Comparison of ENCODE assay signal across 1 cellular context in the genomic region with DNA sequence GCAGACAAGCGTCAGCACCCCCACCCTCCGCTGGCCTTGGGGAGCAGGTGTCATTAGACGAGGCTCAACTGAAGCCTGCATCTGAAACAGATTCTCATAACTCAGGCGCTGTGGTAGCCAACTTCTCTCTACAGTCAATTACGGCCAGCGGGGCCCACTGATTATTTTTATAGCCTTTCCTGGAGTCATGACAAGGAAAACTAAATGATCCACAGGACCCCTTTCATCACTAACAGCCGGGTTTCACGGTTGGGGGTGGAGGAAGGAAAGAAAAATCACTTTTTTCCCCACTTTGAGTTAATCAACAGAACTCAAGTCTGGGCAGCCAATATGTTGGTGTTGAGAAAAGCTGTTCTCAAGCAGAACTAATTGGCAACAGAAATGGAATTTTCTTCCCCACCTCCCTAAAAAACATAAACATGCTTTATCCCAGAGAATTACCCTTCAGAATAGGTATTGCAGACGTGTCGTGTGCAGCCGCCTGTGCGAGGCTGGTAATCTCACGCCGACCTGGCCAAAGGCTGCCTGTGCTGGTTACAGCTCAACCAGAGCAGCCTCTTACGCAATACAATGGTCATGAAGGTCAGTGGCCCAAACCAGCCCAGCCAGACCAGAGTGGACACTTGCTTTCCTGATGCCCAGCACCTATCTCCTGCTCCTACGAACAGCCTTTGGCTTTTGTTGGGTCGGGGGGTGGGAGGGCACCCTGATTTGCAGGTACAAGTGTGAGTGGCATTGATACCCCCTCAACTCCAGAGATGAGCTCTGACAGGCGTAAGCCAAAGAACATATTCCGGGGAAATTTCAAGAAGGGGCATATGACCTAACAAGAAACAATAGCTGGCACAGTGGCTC.
A peak's percentile ranks its signal among the peaks of the same experiment; 100 is the strongest.
TF ChIP-seq lines count a peak whose summit lies in the region.

No MANE protein-coding gene starts in this region.

TF ChIP-seq in HepG2, 621 proteins besides CTCF, POLR2A, EP300 and RAD21 (continued from another document and continues in another):
- peak; percentile 82 for TF ChIP-seq ZNF781 (CRISPR knock-in tag; IDR thresholded peaks at IDR 0.05; ENCODE audit: borderline replicate concordance, not compliant biosample characterization)
- peak; percentile 54 for TF ChIP-seq MEF2D (CRISPR knock-in tag; IDR thresholded peaks at IDR 0.05)
- TF ChIP-seq GATAD2A (CRISPR knock-in tag; IDR thresholded peaks at IDR 0.05), result peak; percentile 97
- TF ChIP-seq ZNF614 (CRISPR knock-in tag; IDR thresholded peaks at IDR 0.05; ENCODE audit: borderline replicate concordance), result peak; percentile 97
- TF ChIP-seq, protein P1, sequence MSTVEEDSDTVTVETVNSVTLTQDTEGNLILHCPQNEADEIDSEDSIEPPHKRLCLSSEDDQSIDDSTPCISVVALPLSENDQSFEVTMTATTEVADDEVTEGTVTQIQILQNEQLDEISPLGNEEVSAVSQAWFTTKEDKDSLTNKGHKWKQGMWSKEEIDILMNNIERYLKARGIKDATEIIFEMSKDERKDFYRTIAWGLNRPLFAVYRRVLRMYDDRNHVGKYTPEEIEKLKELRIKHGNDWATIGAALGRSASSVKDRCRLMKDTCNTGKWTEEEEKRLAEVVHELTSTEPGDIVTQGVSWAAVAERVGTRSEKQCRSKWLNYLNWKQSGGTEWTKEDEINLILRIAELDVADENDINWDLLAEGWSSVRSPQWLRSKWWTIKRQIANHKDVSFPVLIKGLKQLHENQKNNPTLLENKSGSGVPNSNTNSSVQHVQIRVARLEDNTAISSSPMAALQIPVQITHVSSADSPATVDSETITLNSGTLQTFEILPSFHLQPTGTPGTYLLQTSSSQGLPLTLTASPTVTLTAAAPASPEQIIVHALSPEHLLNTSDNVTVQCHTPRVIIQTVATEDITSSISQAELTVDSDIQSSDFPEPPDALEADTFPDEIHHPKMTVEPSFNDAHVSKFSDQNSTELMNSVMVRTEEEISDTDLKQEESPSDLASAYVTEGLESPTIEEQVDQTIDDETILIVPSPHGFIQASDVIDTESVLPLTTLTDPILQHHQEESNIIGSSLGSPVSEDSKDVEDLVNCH (CRISPR knock-in tag; IDR thresholded peaks at IDR 0.05), result no peak
- TF ChIP-seq NR2F1 (CRISPR knock-in tag; IDR thresholded peaks at IDR 0.05), result peak; percentile 78 to 97
- peak; percentile 36; the same call in 1 of the 2 replicates for TF ChIP-seq ZNF24 (IDR thresholded peaks at IDR 0.05)
- 0 out of 2 replicates have a peak, but pooled peaks have one; percentile 26 for TF ChIP-seq ZNF619 (CRISPR knock-in tag; IDR thresholded peaks at IDR 0.05)
- TF ChIP-seq ZFP1 (CRISPR knock-in tag; IDR thresholded peaks at IDR 0.05), result peak; percentile 94
- TF ChIP-seq ZNF101 (CRISPR knock-in tag; IDR thresholded peaks at IDR 0.05; ENCODE audit: borderline replicate concordance, low read depth), result no peak
- TF ChIP-seq SKIL (CRISPR knock-in tag; IDR thresholded peaks at IDR 0.05; ENCODE audit: borderline replicate concordance), result peak; percentile 92
- peak; percentile 85 for TF ChIP-seq CBX1 (IDR thresholded peaks at IDR 0.05; ENCODE audit: low read depth)
- peak; percentile 79; the same call in 1 of the 2 replicates for TF ChIP-seq NR2F2 (IDR thresholded peaks at IDR 0.05; ENCODE audit: borderline replicate concordance, low read depth)
- 0 out of 2 replicates have a peak, but pooled peaks have one; percentile 22 for TF ChIP-seq EEA1 (CRISPR knock-in tag; IDR thresholded peaks at IDR 0.05; ENCODE audit: borderline replicate concordance)
- TF ChIP-seq, protein P2, sequence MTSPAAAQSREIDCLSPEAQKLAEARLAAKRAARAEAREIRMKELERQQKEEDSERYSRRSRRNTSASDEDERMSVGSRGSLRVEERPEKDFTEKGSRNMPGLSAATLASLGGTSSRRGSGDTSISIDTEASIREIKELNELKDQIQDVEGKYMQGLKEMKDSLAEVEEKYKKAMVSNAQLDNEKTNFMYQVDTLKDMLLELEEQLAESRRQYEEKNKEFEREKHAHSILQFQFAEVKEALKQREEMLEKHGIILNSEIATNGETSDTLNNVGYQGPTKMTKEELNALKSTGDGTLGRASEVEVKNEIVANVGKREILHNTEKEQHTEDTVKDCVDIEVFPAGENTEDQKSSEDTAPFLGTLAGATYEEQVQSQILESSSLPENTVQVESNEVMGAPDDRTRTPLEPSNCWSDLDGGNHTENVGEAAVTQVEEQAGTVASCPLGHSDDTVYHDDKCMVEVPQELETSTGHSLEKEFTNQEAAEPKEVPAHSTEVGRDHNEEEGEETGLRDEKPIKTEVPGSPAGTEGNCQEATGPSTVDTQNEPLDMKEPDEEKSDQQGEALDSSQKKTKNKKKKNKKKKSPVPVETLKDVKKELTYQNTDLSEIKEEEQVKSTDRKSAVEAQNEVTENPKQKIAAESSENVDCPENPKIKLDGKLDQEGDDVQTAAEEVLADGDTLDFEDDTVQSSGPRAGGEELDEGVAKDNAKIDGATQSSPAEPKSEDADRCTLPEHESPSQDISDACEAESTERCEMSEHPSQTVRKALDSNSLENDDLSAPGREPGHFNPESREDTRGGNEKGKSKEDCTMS (CRISPR knock-in tag; conservative IDR thresholded peaks at IDR 0.05), result no peak
- peak; percentile 36; the same call in 1 of the 2 replicates for TF ChIP-seq ATF7-NPFF (CRISPR knock-in tag; IDR thresholded peaks at IDR 0.05; ENCODE audit: low read depth)
- TF ChIP-seq ZNF556 (CRISPR knock-in tag; IDR thresholded peaks at IDR 0.05; ENCODE audit: borderline replicate concordance), result peak; percentile 93
- TF ChIP-seq, protein P3, sequence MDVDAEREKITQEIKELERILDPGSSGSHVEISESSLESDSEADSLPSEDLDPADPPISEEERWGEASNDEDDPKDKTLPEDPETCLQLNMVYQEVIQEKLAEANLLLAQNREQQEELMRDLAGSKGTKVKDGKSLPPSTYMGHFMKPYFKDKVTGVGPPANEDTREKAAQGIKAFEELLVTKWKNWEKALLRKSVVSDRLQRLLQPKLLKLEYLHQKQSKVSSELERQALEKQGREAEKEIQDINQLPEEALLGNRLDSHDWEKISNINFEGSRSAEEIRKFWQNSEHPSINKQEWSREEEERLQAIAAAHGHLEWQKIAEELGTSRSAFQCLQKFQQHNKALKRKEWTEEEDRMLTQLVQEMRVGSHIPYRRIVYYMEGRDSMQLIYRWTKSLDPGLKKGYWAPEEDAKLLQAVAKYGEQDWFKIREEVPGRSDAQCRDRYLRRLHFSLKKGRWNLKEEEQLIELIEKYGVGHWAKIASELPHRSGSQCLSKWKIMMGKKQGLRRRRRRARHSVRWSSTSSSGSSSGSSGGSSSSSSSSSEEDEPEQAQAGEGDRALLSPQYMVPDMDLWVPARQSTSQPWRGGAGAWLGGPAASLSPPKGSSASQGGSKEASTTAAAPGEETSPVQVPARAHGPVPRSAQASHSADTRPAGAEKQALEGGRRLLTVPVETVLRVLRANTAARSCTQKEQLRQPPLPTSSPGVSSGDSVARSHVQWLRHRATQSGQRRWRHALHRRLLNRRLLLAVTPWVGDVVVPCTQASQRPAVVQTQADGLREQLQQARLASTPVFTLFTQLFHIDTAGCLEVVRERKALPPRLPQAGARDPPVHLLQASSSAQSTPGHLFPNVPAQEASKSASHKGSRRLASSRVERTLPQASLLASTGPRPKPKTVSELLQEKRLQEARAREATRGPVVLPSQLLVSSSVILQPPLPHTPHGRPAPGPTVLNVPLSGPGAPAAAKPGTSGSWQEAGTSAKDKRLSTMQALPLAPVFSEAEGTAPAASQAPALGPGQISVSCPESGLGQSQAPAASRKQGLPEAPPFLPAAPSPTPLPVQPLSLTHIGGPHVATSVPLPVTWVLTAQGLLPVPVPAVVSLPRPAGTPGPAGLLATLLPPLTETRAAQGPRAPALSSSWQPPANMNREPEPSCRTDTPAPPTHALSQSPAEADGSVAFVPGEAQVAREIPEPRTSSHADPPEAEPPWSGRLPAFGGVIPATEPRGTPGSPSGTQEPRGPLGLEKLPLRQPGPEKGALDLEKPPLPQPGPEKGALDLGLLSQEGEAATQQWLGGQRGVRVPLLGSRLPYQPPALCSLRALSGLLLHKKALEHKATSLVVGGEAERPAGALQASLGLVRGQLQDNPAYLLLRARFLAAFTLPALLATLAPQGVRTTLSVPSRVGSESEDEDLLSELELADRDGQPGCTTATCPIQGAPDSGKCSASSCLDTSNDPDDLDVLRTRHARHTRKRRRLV (CRISPR knock-in tag; IDR thresholded peaks at IDR 0.05), result peak; percentile 34; the same call in 1 of the 2 replicates
- peak; percentile 53; the same call in 1 of the 2 replicates for TF ChIP-seq NFKB2 (CRISPR knock-in tag; IDR thresholded peaks at IDR 0.05; ENCODE audit: borderline replicate concordance)
- peak; percentile 83 for TF ChIP-seq ZMYM2 (CRISPR knock-in tag; IDR thresholded peaks at IDR 0.05)
- TF ChIP-seq NR0B2 (CRISPR knock-in tag; IDR thresholded peaks at IDR 0.05), result peak; percentile 77; the same call in 1 of the 2 replicates
- TF ChIP-seq MIER2 (CRISPR knock-in tag; IDR thresholded peaks at IDR 0.05), result peak; percentile 85; the same call in 1 of the 2 replicates
- TF ChIP-seq ZNF256 (CRISPR knock-in tag; conservative IDR thresholded peaks at IDR 0.05), result peak; percentile 49; the same call in 1 of the 2 replicates
- TF ChIP-seq ISL2 (CRISPR knock-in tag; IDR thresholded peaks at IDR 0.05), result peak; percentile 58; the same call in 1 of the 2 replicates
- no peak for TF ChIP-seq ZNF780A (CRISPR knock-in tag; IDR thresholded peaks at IDR 0.05)
- TF ChIP-seq RBFOX2 (IDR thresholded peaks at IDR 0.05; ENCODE audit: low read depth, low read length), result no peak
- no peak for TF ChIP-seq ZNF816 (CRISPR knock-in tag; IDR thresholded peaks at IDR 0.05; ENCODE audit: borderline replicate concordance)
- no peak for TF ChIP-seq NCOA1 (CRISPR knock-in tag; IDR thresholded peaks at IDR 0.05)
- TF ChIP-seq, protein P4, sequence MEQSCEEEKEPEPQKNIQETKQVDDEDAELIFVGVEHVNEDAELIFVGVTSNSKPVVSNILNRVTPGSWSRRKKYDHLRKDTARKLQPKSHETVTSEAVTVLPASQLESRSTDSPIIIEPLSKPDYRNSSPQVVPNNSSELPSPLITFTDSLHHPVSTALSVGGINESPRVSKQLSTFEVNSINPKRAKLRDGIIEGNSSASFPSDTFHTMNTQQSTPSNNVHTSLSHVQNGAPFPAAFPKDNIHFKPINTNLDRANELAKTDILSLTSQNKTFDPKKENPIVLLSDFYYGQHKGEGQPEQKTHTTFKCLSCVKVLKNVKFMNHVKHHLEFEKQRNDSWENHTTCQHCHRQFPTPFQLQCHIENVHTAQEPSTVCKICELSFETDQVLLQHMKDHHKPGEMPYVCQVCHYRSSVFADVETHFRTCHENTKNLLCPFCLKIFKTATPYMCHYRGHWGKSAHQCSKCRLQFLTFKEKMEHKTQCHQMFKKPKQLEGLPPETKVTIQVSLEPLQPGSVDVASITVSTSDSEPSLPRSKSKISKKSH (CRISPR knock-in tag; IDR thresholded peaks at IDR 0.05; ENCODE audit: borderline replicate concordance), result 0 out of 2 replicates have a peak, but pooled peaks have one; percentile 26
- peak; percentile 94 for TF ChIP-seq RXRA (CRISPR knock-in tag; IDR thresholded peaks at IDR 0.05)
- TF ChIP-seq, protein P5, sequence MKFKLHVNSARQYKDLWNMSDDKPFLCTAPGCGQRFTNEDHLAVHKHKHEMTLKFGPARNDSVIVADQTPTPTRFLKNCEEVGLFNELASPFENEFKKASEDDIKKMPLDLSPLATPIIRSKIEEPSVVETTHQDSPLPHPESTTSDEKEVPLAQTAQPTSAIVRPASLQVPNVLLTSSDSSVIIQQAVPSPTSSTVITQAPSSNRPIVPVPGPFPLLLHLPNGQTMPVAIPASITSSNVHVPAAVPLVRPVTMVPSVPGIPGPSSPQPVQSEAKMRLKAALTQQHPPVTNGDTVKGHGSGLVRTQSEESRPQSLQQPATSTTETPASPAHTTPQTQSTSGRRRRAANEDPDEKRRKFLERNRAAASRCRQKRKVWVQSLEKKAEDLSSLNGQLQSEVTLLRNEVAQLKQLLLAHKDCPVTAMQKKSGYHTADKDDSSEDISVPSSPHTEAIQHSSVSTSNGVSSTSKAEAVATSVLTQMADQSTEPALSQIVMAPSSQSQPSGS (CRISPR knock-in tag; IDR thresholded peaks at IDR 0.05), result peak; percentile 91
- peak; percentile 92 for TF ChIP-seq ZNF124 (CRISPR knock-in tag; IDR thresholded peaks at IDR 0.05)
- peak; percentile 72; the same call in 1 of the 2 replicates for TF ChIP-seq ARID4A (CRISPR knock-in tag; IDR thresholded peaks at IDR 0.05; ENCODE audit: borderline replicate concordance)
